In genomic region chr6:37679539-37680476, GRCh38 we compare ENCODE assay signal across 9 cellular contexts. TPM values are rescaled to one million over a fixed set of nuclear protein-coding genes. Genes with fewer than 3 reads are reported as not detected.
DNase-seq lines count a peak whose midpoint lies in the region; ATAC-seq and TF ChIP-seq lines count a peak whose summit lies in the region.
"Had no signal": no experiment of that assay in that cellular context is flagged by ENCODE, and none has a peak within 500 bp of the region (broad histone marks: within the 10 kb centered on the region; RNA-seq: fewer than 3 reads in every experiment).

No MANE protein-coding gene starts in this region.

- no peak overlapping the region for H3T11ph ChIP-seq in H9 (ENCODE audit: low read length)

- H2BK120ac ChIP-seq in H9 (ENCODE audit: low read depth, low read length, poor library complexity, severe bottlenecking), result no peak overlapping the region

- no peak overlapping the region for H4K8ac ChIP-seq in H9 (replicated peaks; ENCODE audit: insufficient read length, low read depth, low read length)

- H3K4ac ChIP-seq in H9 (ENCODE audit: low read depth, low read length), result no peak overlapping the region

- H3K4me1 Mint-ChIP-seq in H9, result peaks cover 8 to 12% of the 10 kb centered on the region in 2 experiments

- H3K27ac Mint-ChIP-seq in H9, result no peak overlapping the region

- H2AK5ac ChIP-seq in H9 (ENCODE audit: insufficient read length, low read length), result no peak overlapping the region

- no peak overlapping the region for H4K91ac ChIP-seq in H9 (ENCODE audit: insufficient read length, low read depth, low read length)

- H3K4me1 ChIP-seq in BLaER1 (peaks cover 61% of the 10 kb centered on the region), H9 (ENCODE audit: insufficient read depth, low read length) (no peaks in the 10 kb centered on the region)

- H3K79me2 ChIP-seq in H9 (ENCODE audit: insufficient read depth, low read length), result no peaks in the 10 kb centered on the region

- H2BK5ac ChIP-seq in H9 (ENCODE audit: insufficient read length, low read length), result no peak overlapping the region

- H3K36me3 ChIP-seq in BLaER1, result no peaks in the 10 kb centered on the region

- H3K56ac ChIP-seq in H9 (ENCODE audit: insufficient read length, low read depth, low read length), result no peak overlapping the region

- no peak overlapping the region for H4K5ac ChIP-seq in H9 (ENCODE audit: insufficient read length, low read depth, low read length)

- H3K14ac ChIP-seq in H9 (ENCODE audit: insufficient read depth, low read length), result no peak overlapping the region

- no CpG with 5 or more reads among the region's 18 CpGs for whole genome bisulfite sequencing in H9 (ENCODE audit: extremely low coverage, insufficient read length, low lambda C conversion rate)

- H3K9ac ChIP-seq in BLaER1, result peak overlapping the region; percentile 30; the same call in 1 of the 2 replicates
- H3K9ac ChIP-seq in H9 (ENCODE audit: extremely low read depth, insufficient read length, low read length), result no peak overlapping the region

- no peak overlapping the region for H2BK15ac ChIP-seq in H9 (ENCODE audit: low read depth, low read length)

- H3K18ac ChIP-seq in H9 (ENCODE audit: insufficient read length, low read depth, low read length), result no peak overlapping the region

- H3K27me3 ChIP-seq in BLaER1 (no peaks in the 10 kb centered on the region), H9 (ENCODE audit: insufficient read depth, low read length) (no peaks in the 10 kb centered on the region)

- no peaks in the 10 kb centered on the region for H3K9me3 Mint-ChIP-seq in H9

- no peak overlapping the region for H2AFZ ChIP-seq in H9 (ENCODE audit: low read length)

- H2BK12ac ChIP-seq in H9 (ENCODE audit: insufficient read length, low read depth, low read length), result no peak overlapping the region

- H3K23me2 ChIP-seq in H9 (ENCODE audit: insufficient read length, low read depth, low read length, poor library complexity, severe bottlenecking), result no peaks in the 10 kb centered on the region

- H3K27me3 Mint-ChIP-seq in H9 (ENCODE audit: low read depth), result peaks cover 29% of the 10 kb centered on the region

- peak overlapping the region; percentile 72 for H3K4me2 ChIP-seq in BLaER1
- no peak overlapping the region for H3K4me2 ChIP-seq in H9 (ENCODE audit: insufficient read depth, insufficient read length, low read length)

- H3K4me3 ChIP-seq in BLaER1, result no peak overlapping the region

- no peak for DNase-seq in globus pallidus (ENCODE audit: low spot score)
- DNase-seq in AG08395 (ENCODE audit: low spot score), result no peak
- DNase-seq in H9, result no peak
- DNase-seq in activated naive CD4-positive, alpha-beta T cell treated with Interleukin-2 at 50 U/mL for 16 hours, result no peak
- DNase-seq: DND-41 had no signal

- H4K20me1 ChIP-seq in BLaER1 (no peaks in the 10 kb centered on the region), H9 (ENCODE audit: control insufficient read depth, insufficient read depth, insufficient read length) (no peaks in the 10 kb centered on the region)

- ATAC-seq in HG03064 (IDR thresholded peaks at IDR 0.05; ENCODE audit: low read depth, unreplicated experiment), result peak; percentile 64

- no peak overlapping the region for H3K4me3 Mint-ChIP-seq in H9

- peak overlapping the region; percentile 57 for H3K27ac ChIP-seq in BLaER1
- H3K27ac ChIP-seq in angular gyrus (ENCODE audit: low read depth, low read length), result peak overlapping the region; percentile 59
- no peak overlapping the region for H3K27ac ChIP-seq in H9 (ENCODE audit: insufficient read length, low read depth, low read length)

- no peaks in the 10 kb centered on the region for H3K36me3 Mint-ChIP-seq in H9 (ENCODE audit: insufficient read depth in 1 of 3, low read depth in 3 of 3)

- H2BK20ac ChIP-seq in H9 (ENCODE audit: low read depth, low read length, poor library complexity, severe bottlenecking), result no peak overlapping the region

- no peaks in the 10 kb centered on the region for H3K79me1 ChIP-seq in H9 (ENCODE audit: insufficient read depth, low read depth, low read length, poor library complexity, severe bottlenecking)

- no peak overlapping the region for H3K23ac ChIP-seq in H9 (ENCODE audit: insufficient read length, low read depth, low read length)

- TF ChIP-seq POLR2A in GM19193 (IDR thresholded peaks at IDR 0.05; ENCODE audit: extremely low read depth, insufficient read depth, insufficient read length), result peak; percentile 16

- H3K9me3 ChIP-seq in BLaER1, result no peaks in the 10 kb centered on the region
- no peaks in the 10 kb centered on the region for H3K9me3 ChIP-seq in H9 (ENCODE audit: control insufficient read depth, low read depth, low read length)

- TF ChIP-seq CTCF in H9 (conservative IDR thresholded peaks at IDR 0.05), result no peak

RNA-seq across cellular contexts. Expression of gene MDGA1, which starts 17.9 kb away (rescaled TPM):
- 0.15 and 0.28 TPM in 2 replicates for total RNA-seq in H9 (2021)
